ENCODE assay signal across 8 cellular contexts in the genomic region with DNA sequence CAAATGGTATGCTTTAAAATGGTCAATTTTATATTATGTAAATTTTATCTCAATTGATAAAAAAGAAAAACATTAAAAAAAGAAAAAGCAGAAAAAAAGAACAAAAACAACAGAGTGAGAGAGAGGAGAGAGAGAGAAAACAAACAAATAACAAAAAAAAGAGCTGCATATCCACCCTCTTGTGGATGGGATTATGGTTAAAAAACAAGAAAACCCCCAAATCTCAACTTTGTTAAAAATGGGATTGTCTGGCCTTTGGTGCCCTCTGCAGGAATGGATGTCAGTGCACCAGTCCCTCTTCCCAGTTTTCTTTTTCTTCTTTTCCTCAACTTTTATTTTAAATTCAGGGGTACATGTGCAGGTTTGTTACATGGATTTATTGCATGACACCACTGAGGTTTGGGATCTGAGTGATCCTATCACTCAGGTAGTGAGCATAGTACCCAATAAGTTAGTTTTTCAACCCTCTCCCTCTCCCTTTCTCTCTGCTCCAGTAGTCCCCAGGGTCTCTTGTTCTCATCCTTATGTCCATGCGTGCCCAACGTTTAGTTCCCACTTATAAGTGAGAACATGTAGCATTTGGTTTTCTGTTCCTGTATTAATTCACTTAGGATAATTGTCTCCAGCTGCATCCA. TPM values are rescaled to one million over a fixed set of nuclear protein-coding genes. Genes with fewer than 3 reads are reported as not detected.
A peak's percentile ranks its signal among the peaks of the same experiment; 100 is the strongest.
DNase-seq lines count a peak whose midpoint lies in the region; ATAC-seq and TF ChIP-seq lines count a peak whose summit lies in the region.

No MANE protein-coding gene starts in this region.

- in situ Hi-C loops in astrocyte of the spinal cord (cut with HindIII; ENCODE audit: low sequenced_read_pairs): no loop called here

- peaks cover 3% of the 10 kb centered on the region; the same call in 1 of the 2 replicates for H3K27me3 ChIP-seq in OCI-LY1 (ENCODE audit: insufficient read depth, low read length)
- peaks cover 0 to 24% of the 10 kb centered on the region in 2 donors for H3K27me3 ChIP-seq in tibial nerve

- no peak overlapping the region for H3K4me2 ChIP-seq in OCI-LY1 (ENCODE audit: low read length)

- DNase-seq in AG20443 (ENCODE audit: low spot score) (peak; percentile 74), GM10248 (ENCODE audit: extremely low spot score) (peak; percentile 51), astrocyte of the spinal cord (ENCODE audit: low read depth, low spot score) (peak; percentile 44), inferior parietal cortex (ENCODE audit: extremely low spot score) (peak; percentile 59), tibial nerve (ENCODE audit: low spot score in 2 of 2) (peak in 1 of 2 donors; percentile 38)
- no peak for DNase-seq in stimulated activated CD4-positive, alpha-beta T cell treated with anti-CD3 and anti-CD28 coated beads, Interleukin-12 subunit alpha, Interleukin-12 subunit beta, amount 100 ng/mL, for 4 hours

- no peak for TF ChIP-seq EP300 in tibial nerve (IDR thresholded peaks at IDR 0.05)

- H3K27ac ChIP-seq in OCI-LY1 (ENCODE audit: low read depth, low read length, poor library complexity, severe bottlenecking) (no peak overlapping the region), tibial nerve (no peak overlapping the region)

- no peak for ATAC-seq in activated CD4-positive, CD25-positive, alpha-beta regulatory T cell treated with anti-CD3 and anti-CD28 coated beads, Interleukin-2, amount 50 U/mL, for 24 hours

- H3K4me3 ChIP-seq in OCI-LY1 (ENCODE audit: low read depth, low read length, poor library complexity, severe bottlenecking) (no peak overlapping the region), astrocyte of the spinal cord (ENCODE audit: low read depth, low read length) (no peak overlapping the region), tibial nerve (no peak overlapping the region)

- H3F3A ChIP-seq in OCI-LY1 (ENCODE audit: insufficient read depth, low read length): no peaks in the 10 kb centered on the region

- peak; percentile 57 for TF ChIP-seq CTCF in GM10248 (IDR thresholded peaks at IDR 0.05; ENCODE audit: control extremely low read depth, extremely low read depth, low read depth, missing control alignments)
- peak; percentile 65 for TF ChIP-seq CTCF in OCI-LY1 (IDR thresholded peaks at IDR 0.05; ENCODE audit: low read length)
- TF ChIP-seq CTCF in astrocyte of the spinal cord (IDR thresholded peaks at IDR 0.05; ENCODE audit: low read depth, low read length): peak; percentile 59
- peak; percentile 55 to 80 (median 60) for TF ChIP-seq CTCF in tibial nerve (IDR thresholded peaks at IDR 0.05)

- no peak overlapping the region for H3K9ac ChIP-seq in OCI-LY1 (ENCODE audit: low read length)

- CTCF ChIA-PET in GM10248 (lab: Yijun Ruan, JAX): interaction anchor here (0.9 to 5.5 kb wide), 10 partner anchors 14 to 516 kb away, joined by 3 to 54 read pairs (median 4); a partner anchor contains a TSS

- H3K9me2 ChIP-seq in OCI-LY1 (ENCODE audit: low read depth, low read length): no peaks in the 10 kb centered on the region

- no peaks in the 10 kb centered on the region for H3K79me2 ChIP-seq in OCI-LY1 (ENCODE audit: insufficient read depth, low read length)

- H3K36me3 ChIP-seq in OCI-LY1 (ENCODE audit: insufficient read depth, low read length) (no peaks in the 10 kb centered on the region), tibial nerve (no peaks in the 10 kb centered on the region)

- H4K20me1 ChIP-seq in OCI-LY1 (ENCODE audit: insufficient read depth, low read length): no peaks in the 10 kb centered on the region

- POLR2A ChIA-PET in GM10248 (lab: Yijun Ruan, JAX): no interaction called here

- 27 to 35% methylated on average over 2 of the region's 2 CpGs for WGBS in tibial nerve, 2 donors

- H3K4me1 ChIP-seq in OCI-LY1 (ENCODE audit: insufficient read depth, low read length, severe bottlenecking) (no peaks in the 10 kb centered on the region), tibial nerve (no peaks in the 10 kb centered on the region)

- TF ChIP-seq POLR2A in tibial nerve (IDR thresholded peaks at IDR 0.05): no peak

- no peaks in the 10 kb centered on the region for H3K9me3 ChIP-seq in OCI-LY1 (ENCODE audit: low read length)
- H3K9me3 ChIP-seq in tibial nerve: no peaks in the 10 kb centered on the region

- H2AFZ ChIP-seq in OCI-LY1 (ENCODE audit: low read length): no peak overlapping the region

RNA-seq across cellular contexts. Expression of a gene that starts 28.1 kb away (rescaled TPM):
- total RNA-seq in tibial nerve: 10 to 100 TPM; 38.1 to 89.0 (median 56.9) TPM
